In genomic region chr12:102965281-102966155, GRCh38 we compare ENCODE assay signal across 11 cellular contexts. TPM values are rescaled to one million over a fixed set of nuclear protein-coding genes. Genes with fewer than 3 reads are reported as not detected.
DNase-seq lines count a peak whose midpoint lies in the region; ATAC-seq and TF ChIP-seq lines count a peak whose summit lies in the region.
"Had no signal": no experiment of that assay in that cellular context is flagged by ENCODE, and none has a peak within 500 bp of the region (broad histone marks: within the 10 kb centered on the region; RNA-seq: fewer than 3 reads in every experiment).

No MANE protein-coding gene starts in this region.

- ATAC-seq in HG03460 (IDR thresholded peaks at IDR 0.05; ENCODE audit: unreplicated experiment) (peak; percentile 45), GM18517 (IDR thresholded peaks at IDR 0.05; ENCODE audit: unreplicated experiment) (no peak), GM18502 (IDR thresholded peaks at IDR 0.05; ENCODE audit: poor library complexity, unreplicated experiment) (no peak)

- H3K36me3 Mint-ChIP-seq in brain = no peaks in the 10 kb centered on the region

- H3K4me3 Mint-ChIP-seq in brain = peak overlapping the region; percentile 82 to 92 (median 84)

- H3K36me3 ChIP-seq in neuron (ENCODE audit: insufficient read depth, low read length) = no peaks in the 10 kb centered on the region

- H3K4me3 ChIP-seq in neuron (ENCODE audit: low read length) = peak overlapping the region; percentile 13

- H3K4me1 ChIP-seq in neuron (ENCODE audit: insufficient read depth, low read length) = peaks cover 22% of the 10 kb centered on the region

- DNase-seq in GM10266 (ENCODE audit: extremely low spot score) = peak; percentile 47
- no peak for DNase-seq in NCI-H2107 treated with DMSO at 0.1 percent for 48 hours (lab: John Stamatoyannopoulos, UW; ENCODE audit: unreplicated experiment)
- DNase-seq in activated gamma-delta T cell (lab: John Stamatoyannopoulos, UW) = no peak
- DNase-seq: kidney; stimulated activated CD4-positive, alpha-beta T cell treated with anti-CD3 and anti-CD28 coated beads, Interleukin-4, amount 100 ng/mL, for 4 hours had no signal

- H3K9me3 ChIP-seq in neuron (ENCODE audit: low read length) = peaks cover 8% of the 10 kb centered on the region

- peaks cover 30% of the 10 kb centered on the region for H3K27me3 Mint-ChIP-seq in brain

- H3K27ac Mint-ChIP-seq in brain = peak overlapping the region; percentile 52 to 98 (median 87)

- H3K4me1 Mint-ChIP-seq in brain = peaks cover 70% of the 10 kb centered on the region

- peaks cover 38% of the 10 kb centered on the region for H3K27me3 ChIP-seq in neuron (ENCODE audit: insufficient read depth, low read length)

- no peak overlapping the region for H2AFZ ChIP-seq in neuron (ENCODE audit: low read depth, low read length)

- peaks cover 7 to 27% (median 15%) of the 10 kb centered on the region in 5 experiments for H3K9me3 Mint-ChIP-seq in brain

- TF ChIP-seq CTCF in GM10266 (IDR thresholded peaks at IDR 0.05; ENCODE audit: control insufficient read depth, insufficient read depth, low read depth, missing control alignments) (peak; percentile 1), brain (conservative IDR thresholded peaks at IDR 0.05) (no peak)

RNA-seq across cellular contexts. Expression of gene ASCL1, which starts 8.0 kb away (rescaled TPM):
- polyA plus RNA-seq in brain (ENCODE audit: insufficient read depth, low read depth, low replicate concordance) = 368 TPM
- polyA plus RNA-seq: adipose tissue had no signal

RNA-seq across cellular contexts. Expression of gene PAH, which starts 48.5 kb away (rescaled TPM):
- 1.6 TPM for polyA plus RNA-seq in brain (ENCODE audit: insufficient read depth, low read depth, low replicate concordance)
